Comparison of ENCODE assay signal across 23 cellular contexts in the genomic region with DNA sequence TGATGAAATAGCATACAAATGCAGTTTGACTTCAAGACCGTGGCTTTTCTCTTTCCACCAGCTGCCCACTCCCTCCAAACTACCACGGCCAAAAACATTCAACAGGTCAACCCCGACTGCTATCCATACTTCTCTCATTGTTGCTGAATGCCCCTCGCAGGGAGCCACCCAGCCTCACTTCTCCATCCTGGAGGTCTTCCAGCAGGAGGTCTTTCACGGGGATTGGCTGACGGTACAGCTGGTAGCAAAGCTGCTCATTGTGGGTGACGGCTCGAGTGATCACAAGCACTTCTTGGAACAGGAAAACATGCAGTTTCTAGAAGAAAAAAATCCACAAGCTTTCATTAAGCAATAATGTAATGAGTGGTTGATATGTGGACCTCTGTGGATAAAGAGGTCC. TPM values are rescaled to one million over a fixed set of nuclear protein-coding genes. Genes with fewer than 3 reads are reported as not detected.
DNase-seq lines count a peak whose midpoint lies in the region; ATAC-seq and TF ChIP-seq lines count a peak whose summit lies in the region.
"Had no signal": no experiment of that assay in that cellular context is flagged by ENCODE, and none has a peak within 500 bp of the region (broad histone marks: within the 10 kb centered on the region; RNA-seq: fewer than 3 reads in every experiment).

No MANE protein-coding gene starts in this region.

- no peak for ATAC-seq in HG02870 (IDR thresholded peaks at IDR 0.05; ENCODE audit: unreplicated experiment)
- ATAC-seq: body of pancreas, esophagus mucosa, foreskin keratinocyte, left colon had no signal

- no peaks in the 10 kb centered on the region for H3K27me3 ChIP-seq in thyroid gland
- no peaks in the 10 kb centered on the region for H3K27me3 ChIP-seq in sigmoid colon
- H3K27me3 ChIP-seq: body of pancreas, foreskin keratinocyte, uterus had no signal

- H3K4me3 Mint-ChIP-seq in activated naive CD4-positive, alpha-beta T cell treated with anti-CD3 and anti-CD28 coated beads, Interleukin-2, amount 10 ng/mL, durations not matched to agents 7 days and 5 days: no peak overlapping the region
- no peak overlapping the region for H3K4me3 Mint-ChIP-seq in activated CD4-positive, alpha-beta memory T cell treated with anti-CD3 and anti-CD28 coated beads for 36 hours
- no peak overlapping the region for H3K4me3 Mint-ChIP-seq in dendritic cell treated with granulocyte-macrophage colony-stimulating factor and Interleukin-4, amounts not matched to agents 40 ng/mL and 50 ng/mL, for 4 days
- H3K4me3 Mint-ChIP-seq: activated CD4-positive, alpha-beta T cell treated with anti-CD3 and anti-CD28 coated beads, Interleukin-2, amount 10 ng/mL, durations not matched to agents 7 days and 5 days; HFFc6 had no signal

- H3K27ac ChIP-seq in thyroid gland (peak overlapping the region; percentile 54 to 78 (median 76)), sigmoid colon (no peak overlapping the region)
- H3K27ac ChIP-seq: body of pancreas, foreskin keratinocyte, uterus had no signal

- peaks cover 83% of the 10 kb centered on the region for H3K36me3 Mint-ChIP-seq in activated naive CD4-positive, alpha-beta T cell treated with anti-CD3 and anti-CD28 coated beads, Interleukin-2, amount 10 ng/mL, durations not matched to agents 7 days and 5 days
- H3K36me3 Mint-ChIP-seq in activated CD4-positive, alpha-beta memory T cell treated with anti-CD3 and anti-CD28 coated beads for 36 hours: peaks cover 57% of the 10 kb centered on the region
- peaks cover 92% of the 10 kb centered on the region for H3K36me3 Mint-ChIP-seq in dendritic cell treated with granulocyte-macrophage colony-stimulating factor and Interleukin-4, amounts not matched to agents 40 ng/mL and 50 ng/mL, for 4 days (ENCODE audit: low read depth)

- intact Hi-C loops in activated CD4-positive, alpha-beta memory T cell treated with anti-CD3 and anti-CD28 coated beads for 36 hours (cut with micrococcal nuclease): no loop called here
- intact Hi-C loops in dendritic cell treated with granulocyte-macrophage colony-stimulating factor and Interleukin-4, amounts not matched to agents 40 ng/mL and 50 ng/mL, for 4 days (cut with micrococcal nuclease): no loop called here
- intact Hi-C loops in thyroid gland (cut with DNase I): no loop called here
- intact Hi-C loops in sigmoid colon (cut with DNase I): no loop called here

- TF ChIP-seq POLR2A in thyroid gland (IDR thresholded peaks at IDR 0.05) (no peak), sigmoid colon (IDR thresholded peaks at IDR 0.05) (no peak)

- H3K4me3 ChIP-seq in thyroid gland (replicated peaks in 1 of 3): no peak overlapping the region
- no peak overlapping the region for H3K4me3 ChIP-seq in sigmoid colon
- H3K4me3 ChIP-seq: body of pancreas, uterus had no signal

- H3K27me3 Mint-ChIP-seq in activated naive CD4-positive, alpha-beta T cell treated with anti-CD3 and anti-CD28 coated beads, Interleukin-2, amount 10 ng/mL, durations not matched to agents 7 days and 5 days: no peaks in the 10 kb centered on the region
- H3K27me3 Mint-ChIP-seq in activated CD4-positive, alpha-beta memory T cell treated with anti-CD3 and anti-CD28 coated beads for 36 hours: no peaks in the 10 kb centered on the region
- no peaks in the 10 kb centered on the region for H3K27me3 Mint-ChIP-seq in dendritic cell treated with granulocyte-macrophage colony-stimulating factor and Interleukin-4, amounts not matched to agents 40 ng/mL and 50 ng/mL, for 4 days
- H3K27me3 Mint-ChIP-seq: activated CD4-positive, alpha-beta T cell treated with anti-CD3 and anti-CD28 coated beads, Interleukin-2, amount 10 ng/mL, durations not matched to agents 7 days and 5 days had no signal

- TF ChIP-seq CTCF in thyroid gland (IDR thresholded peaks at IDR 0.05): no peak
- no peak for TF ChIP-seq CTCF in sigmoid colon (IDR thresholded peaks at IDR 0.05)

- H3K27ac Mint-ChIP-seq in activated naive CD4-positive, alpha-beta T cell treated with anti-CD3 and anti-CD28 coated beads, Interleukin-2, amount 10 ng/mL, durations not matched to agents 7 days and 5 days: peak overlapping the region; percentile 45
- peak overlapping the region; percentile 6 for H3K27ac Mint-ChIP-seq in activated CD4-positive, alpha-beta memory T cell treated with anti-CD3 and anti-CD28 coated beads for 36 hours
- peak overlapping the region; percentile 40 for H3K27ac Mint-ChIP-seq in dendritic cell treated with granulocyte-macrophage colony-stimulating factor and Interleukin-4, amounts not matched to agents 40 ng/mL and 50 ng/mL, for 4 days
- H3K27ac Mint-ChIP-seq: HFFc6 had no signal

- CTCF ChIA-PET in activated naive CD4-positive, alpha-beta T cell treated with anti-CD3 and anti-CD28 coated beads, Interleukin-2, amount 10 ng/mL, durations not matched to agents 7 days and 5 days (lab: Charles Lee): no interaction called here
- CTCF ChIA-PET in activated CD4-positive, alpha-beta memory T cell treated with anti-CD3 and anti-CD28 coated beads for 36 hours (lab: Charles Lee): no interaction called here

- H3K9me3 Mint-ChIP-seq in activated naive CD4-positive, alpha-beta T cell treated with anti-CD3 and anti-CD28 coated beads, Interleukin-2, amount 10 ng/mL, durations not matched to agents 7 days and 5 days: no peaks in the 10 kb centered on the region
- H3K9me3 Mint-ChIP-seq in activated CD4-positive, alpha-beta memory T cell treated with anti-CD3 and anti-CD28 coated beads for 36 hours: peaks cover 2% of the 10 kb centered on the region
- no peaks in the 10 kb centered on the region for H3K9me3 Mint-ChIP-seq in dendritic cell treated with granulocyte-macrophage colony-stimulating factor and Interleukin-4, amounts not matched to agents 40 ng/mL and 50 ng/mL, for 4 days
- H3K9me3 Mint-ChIP-seq: activated CD4-positive, alpha-beta T cell treated with anti-CD3 and anti-CD28 coated beads, Interleukin-2, amount 10 ng/mL, durations not matched to agents 7 days and 5 days; HFFc6 had no signal

- TF ChIP-seq EP300 in sigmoid colon (IDR thresholded peaks at IDR 0.05): no peak

- POLR2A ChIA-PET in activated CD4-positive, alpha-beta memory T cell treated with anti-CD3 and anti-CD28 coated beads for 36 hours (lab: Charles Lee): no interaction called here

- WGBS in thyroid gland, 2 donors: 44 to 47% methylated on average over 8 of the region's 8 CpGs
- 92 to 94% methylated on average over 8 of the region's 8 CpGs for WGBS in sigmoid colon, 2 donors

- H3K4me1 ChIP-seq in thyroid gland (peaks cover 9 to 29% of the 10 kb centered on the region in 2 donors), sigmoid colon (no peaks in the 10 kb centered on the region)
- H3K4me1 ChIP-seq: body of pancreas, foreskin keratinocyte, uterus had no signal

- H3K9me3 ChIP-seq in thyroid gland: no peaks in the 10 kb centered on the region
- H3K9me3 ChIP-seq in sigmoid colon: no peaks in the 10 kb centered on the region
- H3K9me3 ChIP-seq: body of pancreas, uterus had no signal

- H3K4me1 Mint-ChIP-seq in activated naive CD4-positive, alpha-beta T cell treated with anti-CD3 and anti-CD28 coated beads, Interleukin-2, amount 10 ng/mL, durations not matched to agents 7 days and 5 days: peaks cover 57% of the 10 kb centered on the region
- H3K4me1 Mint-ChIP-seq in activated CD4-positive, alpha-beta memory T cell treated with anti-CD3 and anti-CD28 coated beads for 36 hours (ENCODE audit: low read depth): peaks cover 31% of the 10 kb centered on the region
- peaks cover 11% of the 10 kb centered on the region for H3K4me1 Mint-ChIP-seq in dendritic cell treated with granulocyte-macrophage colony-stimulating factor and Interleukin-4, amounts not matched to agents 40 ng/mL and 50 ng/mL, for 4 days (ENCODE audit: low read depth)

- no peak for DNase-seq in activated naive CD4-positive, alpha-beta T cell treated with anti-CD3 and anti-CD28 coated beads, Interleukin-2, amount 10 ng/mL, durations not matched to agents 7 days and 5 days
- DNase-seq in activated naive CD4-positive, alpha-beta T cell treated with Interleukin-2 at 50 U/mL for 16 hours: no peak
- no peak for DNase-seq in activated CD4-positive, alpha-beta memory T cell treated with anti-CD3 and anti-CD28 coated beads for 36 hours
- DNase-seq in thyroid gland: peak; percentile 83 to 84
- DNase-seq in sigmoid colon: no peak
- DNase-seq in NCI-H1694 treated with DMSO at 0.1 percent for 48 hours (lab: John Stamatoyannopoulos, UW): no peak
- DNase-seq: ACHN; activated CD4-positive, alpha-beta T cell treated with anti-CD3 and anti-CD28 coated beads, Interleukin-2, amount 10 ng/mL, durations not matched to agents 7 days and 5 days; body of pancreas; Calu3; foreskin keratinocyte; HFFc6; IMR-90; left colon; NCI-H1092; NCI-H1930; NCI-H69; occipital lobe; small intestine; uterus had no signal

- H3K36me3 ChIP-seq in thyroid gland (peaks cover 0 to 3% of the 10 kb centered on the region in 2 donors), sigmoid colon (peaks cover 0 to 77% (median 26%) of the 10 kb centered on the region in 4 donors)

RNA-seq across cellular contexts. Expression of gene TASOR, which starts 49.0 kb away (rescaled TPM):
- total RNA-seq in activated CD4-positive, alpha-beta memory T cell treated with anti-CD3 and anti-CD28 coated beads for 36 hours: 10 to 100 TPM; 71.8 to 81.3 TPM
- total RNA-seq in thyroid gland: 100 to 1,000 TPM in 3 of 4 donors, 10 to 100 TPM in 1; 93.7 to 129 (median 103) TPM
- 10 to 100 TPM; 67.9 to 84.9 (median 79.7) TPM for total RNA-seq in sigmoid colon
- 10 to 100 TPM; 22.2 to 27.9 (median 25.8) TPM for polyA plus RNA-seq in sigmoid colon

Comparison
In these comparisons a context has a peak if more than half of its experiments do, and no peak if none do; other contexts are left out.
1. DNase-seq: peak in thyroid gland (2 of 2); none in activated naive CD4-positive, alpha-beta T cell treated with anti-CD3 and anti-CD28 coated beads, Interleukin-2, amount 10 ng/mL, durations not matched to agents 7 days and 5 days (single experiment), activated naive CD4-positive, alpha-beta T cell treated with Interleukin-2 at 50 U/mL for 16 hours (single experiment), activated CD4-positive, alpha-beta memory T cell treated with anti-CD3 and anti-CD28 coated beads for 36 hours (single experiment), sigmoid colon (single experiment) and NCI-H1694 treated with DMSO at 0.1 percent for 48 hours (single experiment).
2. H3K27ac ChIP-seq: peak in thyroid gland (3 of 3); none in sigmoid colon (0 of 4).
3. Peak in every context shown above with its lines, with median percentiles within 50 percentile points of each other: H3K27ac Mint-ChIP-seq.